9 cellular contexts compared by ENCODE assay signal in the genomic region with DNA sequence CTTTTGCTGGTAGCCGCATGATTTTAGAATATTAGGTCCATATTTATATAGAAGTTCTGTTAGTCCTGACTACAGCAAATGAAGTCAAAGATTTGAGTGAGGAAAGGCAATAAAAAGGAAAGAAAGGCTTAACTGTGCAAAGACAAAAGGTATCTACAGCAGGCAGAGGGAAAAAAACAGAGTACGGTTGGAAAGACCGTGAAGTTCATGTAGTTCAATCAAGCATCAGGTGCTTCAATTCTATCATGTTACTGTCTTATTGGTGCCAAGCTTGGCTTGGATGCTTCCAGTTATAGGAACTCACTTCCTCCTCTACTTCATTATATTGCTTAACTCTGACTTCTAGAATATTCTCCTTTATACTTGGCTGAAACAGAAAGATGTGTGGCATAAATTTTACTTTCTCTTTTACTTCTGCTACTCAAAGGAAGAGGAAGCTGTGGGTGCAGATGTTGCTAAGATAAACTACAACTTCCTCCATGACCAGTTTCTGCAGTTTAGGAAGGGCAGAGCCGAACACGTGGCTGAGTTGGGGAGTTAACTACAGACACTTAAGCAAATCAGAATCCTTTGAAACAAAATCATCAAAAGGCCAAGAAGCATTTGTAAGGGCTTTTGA. TPM values are rescaled to one million over a fixed set of nuclear protein-coding genes. Genes with fewer than 3 reads are reported as not detected.
DNase-seq lines count a peak whose midpoint lies in the region; ATAC-seq, FAIRE-seq and TF ChIP-seq lines count a peak whose summit lies in the region.
"Had no signal": no experiment of that assay in that cellular context is flagged by ENCODE, and none has a peak within 500 bp of the region (broad histone marks: within the 10 kb centered on the region; RNA-seq: fewer than 3 reads in every experiment).

No MANE protein-coding gene starts in this region.

- no peak overlapping the region for H3K9ac ChIP-seq in OCI-LY1 (ENCODE audit: low read length)

- ATAC-seq in HG02763 (IDR thresholded peaks at IDR 0.05; ENCODE audit: unreplicated experiment) (peak; percentile 96), left lung (peak; percentile 89)
- ATAC-seq in stimulated activated naive CD8-positive, alpha-beta T cell treated with anti-CD3 and anti-CD28 coated beads, Interleukin-15, Interleukin-2, amounts not matched to agents 100 U/mL and 50 U/mL, for 24 hours, result peak; percentile 92

- H3K27ac ChIP-seq in OCI-LY1 (ENCODE audit: low read depth, low read length, poor library complexity, severe bottlenecking), result peak overlapping the region; percentile 11
- peak overlapping the region; percentile 53 to 79 for H3K27ac ChIP-seq in left lung
- H3K27ac ChIP-seq: psoas muscle had no signal

- H3K4me2 ChIP-seq in OCI-LY1 (ENCODE audit: low read length), result peak overlapping the region; percentile 64

- peak overlapping the region; percentile 26 for H3K4me3 ChIP-seq in OCI-LY1 (ENCODE audit: low read depth, low read length, poor library complexity, severe bottlenecking)
- H3K4me3 ChIP-seq in left lung, result no peak overlapping the region
- H3K4me3 ChIP-seq: psoas muscle had no signal

- H2AFZ ChIP-seq in OCI-LY1 (ENCODE audit: low read length), result peak overlapping the region; percentile 88

- DNase-seq in GM18507 (ENCODE audit: extremely low spot score, insufficient read length, low read depth) (peak; percentile 58), left lung (peak in 1 of 2 donors; percentile 64), NCI-H1930 (lab: John Stamatoyannopoulos, UW) (no peak), HCEC 1CT (no peak)
- peak in 3 of 4 experiments; percentile 2 to 44 (median 10) for DNase-seq in activated naive CD4-positive, alpha-beta T cell (lab: John Stamatoyannopoulos, UW)
- DNase-seq in stimulated activated naive CD8-positive, alpha-beta T cell treated with anti-CD3 and anti-CD28 coated beads, Interleukin-15, Interleukin-2, amounts not matched to agents 100 U/mL and 50 U/mL, for 24 hours, result peak; percentile 62

- TF ChIP-seq CTCF in OCI-LY1 (IDR thresholded peaks at IDR 0.05; ENCODE audit: low read length) (no peak), left lung (IDR thresholded peaks at IDR 0.05) (no peak)

- no peaks in the 10 kb centered on the region for H3K36me3 ChIP-seq in OCI-LY1 (ENCODE audit: insufficient read depth, low read length)
- no peaks in the 10 kb centered on the region for H3K36me3 ChIP-seq in left lung

- peak; percentile 98 for FAIRE-seq in GM18507 (lab: Jason Lieb, UNC)

- intact Hi-C loops in left lung (cut with DNase I), result no loop called here

- H3K27me3 ChIP-seq in OCI-LY1 (ENCODE audit: insufficient read depth, low read length), result no peaks in the 10 kb centered on the region
- no peaks in the 10 kb centered on the region for H3K27me3 ChIP-seq in left lung

- 0 out of 2 replicates have a peak, but pooled peaks cover 3% of the 10 kb centered on the region for H3F3A ChIP-seq in OCI-LY1 (ENCODE audit: insufficient read depth, low read length)

- H3K9me3 ChIP-seq in OCI-LY1 (ENCODE audit: low read length), result no peaks in the 10 kb centered on the region
- H3K9me3 ChIP-seq in left lung, result no peaks in the 10 kb centered on the region
- H3K9me3 ChIP-seq: psoas muscle had no signal

- H3K4me1 ChIP-seq in OCI-LY1 (ENCODE audit: insufficient read depth, low read length, severe bottlenecking), result peaks cover 15% of the 10 kb centered on the region
- peaks cover 9 to 22% of the 10 kb centered on the region in 2 donors for H3K4me1 ChIP-seq in left lung
- H3K4me1 ChIP-seq: psoas muscle had no signal

- no peaks in the 10 kb centered on the region for H4K20me1 ChIP-seq in OCI-LY1 (ENCODE audit: insufficient read depth, low read length)

- H3K9me2 ChIP-seq in OCI-LY1 (ENCODE audit: low read depth, low read length), result no peaks in the 10 kb centered on the region

- no peaks in the 10 kb centered on the region for H3K79me2 ChIP-seq in OCI-LY1 (ENCODE audit: insufficient read depth, low read length)

RNA-seq across cellular contexts. Expression of a gene that starts 6.7 kb away (rescaled TPM):
- total RNA-seq in left lung, result 1 to 10 TPM; 3.4 to 8.5 TPM

Comparison
In these comparisons a context has a peak if more than half of its experiments do, and no peak if none do; other contexts are left out.
1. DNase-seq: peak in GM18507 (single experiment), activated naive CD4-positive, alpha-beta T cell (3 of 4) and stimulated activated naive CD8-positive, alpha-beta T cell treated with anti-CD3 and anti-CD28 coated beads, Interleukin-15, Interleukin-2, amounts not matched to agents 100 U/mL and 50 U/mL, for 24 hours (single experiment); none in NCI-H1930 (0 of 2) and HCEC 1CT (single experiment).
2. Peak in every context shown above with its lines, with median percentiles within 50 percentile points of each other: ATAC-seq.